In genomic region chr3:183354325-183354831, GRCh38 we compare ENCODE assay signal across 20 cellular contexts.
"Had no signal": no experiment of that assay in that cellular context is flagged by ENCODE, and none has a peak within 500 bp of the region (broad histone marks: within the 10 kb centered on the region; RNA-seq: fewer than 3 reads in every experiment).

No MANE protein-coding gene starts in this region.

- DNase-seq: colonic mucosa; effector CD8-positive, alpha-beta T cell; esophagus squamous epithelium; foreskin melanocyte; glutamatergic neuron; heart right ventricle; hippocampal formation; left cardiac atrium; left lung; mesenchymal stem cell; midbrain; naive thymus-derived CD8-positive, alpha-beta T cell; nephron progenitor cell; nucleus accumbens; psoas muscle; right cardiac atrium; sigmoid colon; stimulated activated CD4-positive, alpha-beta T cell treated with anti-CD3 and anti-CD28 coated beads, Interleukin-4, amount 100 ng/mL, for 4 hours; stimulated activated naive B cell treated with anti-CD40 and anti-IgM and Interleukin-4, amounts not matched to agents 10 μg/mL and 1 μg/mL and 100 μg/mL, for 72 hours; upper lobe of left lung had no signal

- ATAC-seq: heart right ventricle; left cardiac atrium; left lung; naive thymus-derived CD8-positive, alpha-beta T cell; psoas muscle; right cardiac atrium; stimulated activated naive B cell treated with anti-CD40 and anti-IgM and Interleukin-4, amounts not matched to agents 10 μg/mL and 1 μg/mL and 100 μg/mL, for 72 hours had no signal
